ENCODE assay signal across 25 cellular contexts in the genomic region with DNA sequence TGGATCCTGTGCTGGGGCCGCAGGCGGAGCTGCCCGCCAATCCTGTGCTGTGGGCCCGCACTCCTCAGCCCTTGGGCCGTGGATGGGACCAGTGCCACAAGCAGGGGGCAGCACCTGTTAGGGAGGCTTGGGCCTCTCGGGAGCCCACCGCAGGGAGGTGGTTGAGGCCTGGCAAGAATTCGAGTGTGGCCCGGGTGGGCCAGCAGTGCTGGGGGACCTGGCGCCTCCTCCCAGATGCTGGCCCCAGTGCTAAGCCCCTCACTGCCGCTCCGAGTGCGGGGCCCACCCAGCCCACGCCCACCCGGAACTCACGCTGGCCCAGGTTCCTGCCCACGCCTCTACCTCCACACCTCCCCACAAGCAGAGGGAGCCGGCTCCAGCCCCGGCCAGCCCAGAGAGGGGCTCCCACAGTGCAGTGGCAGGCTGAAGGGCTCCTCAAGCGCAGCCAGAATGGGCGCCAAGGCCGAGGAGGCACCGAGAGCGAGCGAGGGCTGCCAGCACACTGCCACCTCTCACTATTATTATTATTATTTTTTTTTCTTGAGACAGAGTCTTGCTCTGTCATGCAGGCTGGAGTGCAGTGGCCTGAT. TPM values are rescaled to one million over a fixed set of nuclear protein-coding genes. Genes with fewer than 3 reads are reported as not detected.
DNase-seq lines count a peak whose midpoint lies in the region; FAIRE-seq and TF ChIP-seq lines count a peak whose summit lies in the region.
"Had no signal": no experiment of that assay in that cellular context is flagged by ENCODE, and none has a peak within 500 bp of the region (broad histone marks: within the 10 kb centered on the region; RNA-seq: fewer than 3 reads in every experiment).

No MANE protein-coding gene starts in this region.

- no peak overlapping the region for H3K27ac Mint-ChIP-seq in endodermal cell
- H3K27ac Mint-ChIP-seq: CD14-positive monocyte; CD4-positive, alpha-beta T cell; GM23338; H9 had no signal

- DNase-seq in activated gamma-delta T cell (lab: John Stamatoyannopoulos, UW) (peak; percentile 5), activated gamma-delta T cell treated with Interleukin-2 at 50 U/mL for 16 hours (no peak), endodermal cell (no peak), mesenteric fat pad (ENCODE audit: low spot score) (peak; percentile 69), urothelium cell line (ENCODE audit: low spot score) (no peak), RPMI8226 (no peak), NCI-H187 treated with DMSO at 0.1 percent for 48 hours (lab: John Stamatoyannopoulos, UW) (no peak)
- DNase-seq: 8988T; ACHN; AML-193; BE2C; CD4-positive, alpha-beta T cell; CD8-positive, alpha-beta memory T cell; DMS 273 treated with DMSO at 0.1 percent for 48 hours; DMS79; EL; GDM1; H9 had no signal

- H3K9me3 ChIP-seq in endodermal cell (ENCODE audit: control insufficient read depth, low read length), result peaks cover 23% of the 10 kb centered on the region
- H3K9me3 ChIP-seq: A549, BE2C had no signal

- no peak overlapping the region for H3K27ac ChIP-seq in endodermal cell (ENCODE audit: low read depth, low read length)
- H3K27ac ChIP-seq: A549; BLaER1 treated with 17β-estradiol and CSF1 and Interleukin-3, amounts not matched to agents 10 nM and 100 nM had no signal

- no peak overlapping the region for H3K9ac ChIP-seq in endodermal cell (ENCODE audit: extremely low read depth, low read length, poor library complexity, severe bottlenecking)
- H3K9ac ChIP-seq: BLaER1 treated with 17β-estradiol and CSF1 and Interleukin-3, amounts not matched to agents 10 nM and 100 nM had no signal

- peaks cover 10% of the 10 kb centered on the region for H3K36me3 Mint-ChIP-seq in endodermal cell (ENCODE audit: low read depth)
- H3K36me3 Mint-ChIP-seq: CD14-positive monocyte; CD8-positive, alpha-beta memory T cell had no signal

- no peak overlapping the region for H3K4me3 Mint-ChIP-seq in endodermal cell
- H3K4me3 Mint-ChIP-seq: CD14-positive monocyte; CD4-positive, alpha-beta T cell; CD8-positive, alpha-beta memory T cell; GM23338; H9 had no signal

- no peak for TF ChIP-seq CTCF in endodermal cell (conservative IDR thresholded peaks at IDR 0.05)

- 91 to 100% methylated on average over 3 to 25 of the region's 25 CpGs for WGBS in endodermal cell (ENCODE audit: insufficient coverage in 1 of 2, insufficient read length in 1 of 2), 2 experiments

- H3K4me1 ChIP-seq in endodermal cell (ENCODE audit: control insufficient read depth, insufficient read depth, low read length), result no peaks in the 10 kb centered on the region
- H3K4me1 ChIP-seq: A549, BE2C had no signal

- H3K4me1 Mint-ChIP-seq in endodermal cell, result no peaks in the 10 kb centered on the region
- H3K4me1 Mint-ChIP-seq: GM23338 had no signal

- H3K36me3 ChIP-seq in endodermal cell (ENCODE audit: control insufficient read depth, insufficient read depth, low read length), result no peaks in the 10 kb centered on the region
- H3K36me3 ChIP-seq: BE2C had no signal

- no peak for FAIRE-seq in urothelium cell line (lab: Jason Lieb, UNC)
- FAIRE-seq: A549, D721Med, GM19239 had no signal

- H3K9me3 Mint-ChIP-seq in endodermal cell, result peaks cover 36% of the 10 kb centered on the region
- H3K9me3 Mint-ChIP-seq: CD4-positive, alpha-beta T cell; CD8-positive, alpha-beta memory T cell had no signal

- no peaks in the 10 kb centered on the region for H3K27me3 ChIP-seq in endodermal cell (ENCODE audit: control insufficient read depth, insufficient read depth, low read length, poor library complexity, severe bottlenecking)
- H3K27me3 ChIP-seq: BE2C; BLaER1 treated with 17β-estradiol and CSF1 and Interleukin-3, amounts not matched to agents 10 nM and 100 nM had no signal

- H3K27me3 Mint-ChIP-seq in endodermal cell (ENCODE audit: insufficient read depth), result no peaks in the 10 kb centered on the region
- H3K27me3 Mint-ChIP-seq: CD4-positive, alpha-beta T cell; CD8-positive, alpha-beta memory T cell had no signal

- peak overlapping the region; percentile 44 for H3K4me3 ChIP-seq in endodermal cell (ENCODE audit: low read length)
- H3K4me3 ChIP-seq: A549; BLaER1 treated with 17β-estradiol and CSF1 and Interleukin-3, amounts not matched to agents 10 nM and 100 nM; GM12878; GM23338 had no signal

RNA-seq across cellular contexts. Expression of gene TBL1XR1, which starts 31.4 kb away (rescaled TPM):
- total RNA-seq in endodermal cell (100 to 1,000 TPM; 235 to 273 TPM), mesenteric fat pad (142 TPM)
- polyA plus RNA-seq in endodermal cell (2013, experiment 1 of 2), result 77.3 TPM
- polyA plus RNA-seq in endodermal cell (2013, experiment 2 of 2), result 83.4 TPM

Comparison
In these comparisons a context has a peak if more than half of its experiments do, and no peak if none do; other contexts are left out.
1. DNase-seq: peak in activated gamma-delta T cell (single experiment) and mesenteric fat pad (single experiment); none in activated gamma-delta T cell treated with Interleukin-2 at 50 U/mL for 16 hours (single experiment), endodermal cell (single experiment), urothelium cell line (single experiment), RPMI8226 (single experiment) and NCI-H187 treated with DMSO at 0.1 percent for 48 hours (single experiment).